1 cellular context compared by ENCODE assay signal in the genomic region with DNA sequence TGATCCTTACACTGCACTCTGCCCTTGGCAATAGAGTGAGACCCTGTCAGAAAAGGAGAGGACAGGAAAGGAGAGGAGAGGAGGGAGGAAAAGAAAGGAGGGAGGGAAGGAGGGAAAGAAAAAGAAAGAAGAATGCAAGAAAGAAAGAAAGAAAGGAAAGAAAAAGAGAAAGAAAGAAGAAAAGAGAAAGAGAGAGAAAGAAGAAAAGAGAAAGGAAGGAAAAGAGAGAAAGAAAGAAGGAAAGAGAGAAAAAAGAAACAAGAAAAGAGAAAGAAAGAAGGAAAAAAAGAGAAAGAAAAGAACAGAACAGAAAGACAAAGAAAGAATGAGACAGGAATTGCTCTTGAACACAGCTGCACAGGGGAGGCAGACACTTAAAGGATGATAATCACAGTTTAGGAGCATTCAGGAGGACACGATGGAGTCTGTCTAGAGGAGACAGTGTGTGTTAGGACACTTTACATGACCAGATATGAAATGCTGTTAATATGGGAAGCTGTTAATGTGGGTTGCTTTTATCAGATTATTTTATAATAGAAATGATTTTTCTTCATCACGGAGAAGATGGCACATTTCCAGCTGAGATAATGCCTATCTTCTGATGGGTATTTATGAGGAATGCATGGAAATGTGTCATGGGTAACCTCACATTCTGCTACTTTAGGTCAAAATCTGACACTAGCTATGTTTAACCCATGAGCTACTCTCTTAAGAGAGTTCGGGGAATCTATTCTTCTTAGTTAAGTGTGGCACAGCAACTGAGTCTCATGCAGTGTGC.
TF ChIP-seq lines count a peak whose summit lies in the region.

No MANE protein-coding gene starts in this region.

TF ChIP-seq in GM23338, 12 proteins besides CTCF, POLR2A, EP300 and RAD21 (continued from another document):
- TF ChIP-seq, protein P1, sequence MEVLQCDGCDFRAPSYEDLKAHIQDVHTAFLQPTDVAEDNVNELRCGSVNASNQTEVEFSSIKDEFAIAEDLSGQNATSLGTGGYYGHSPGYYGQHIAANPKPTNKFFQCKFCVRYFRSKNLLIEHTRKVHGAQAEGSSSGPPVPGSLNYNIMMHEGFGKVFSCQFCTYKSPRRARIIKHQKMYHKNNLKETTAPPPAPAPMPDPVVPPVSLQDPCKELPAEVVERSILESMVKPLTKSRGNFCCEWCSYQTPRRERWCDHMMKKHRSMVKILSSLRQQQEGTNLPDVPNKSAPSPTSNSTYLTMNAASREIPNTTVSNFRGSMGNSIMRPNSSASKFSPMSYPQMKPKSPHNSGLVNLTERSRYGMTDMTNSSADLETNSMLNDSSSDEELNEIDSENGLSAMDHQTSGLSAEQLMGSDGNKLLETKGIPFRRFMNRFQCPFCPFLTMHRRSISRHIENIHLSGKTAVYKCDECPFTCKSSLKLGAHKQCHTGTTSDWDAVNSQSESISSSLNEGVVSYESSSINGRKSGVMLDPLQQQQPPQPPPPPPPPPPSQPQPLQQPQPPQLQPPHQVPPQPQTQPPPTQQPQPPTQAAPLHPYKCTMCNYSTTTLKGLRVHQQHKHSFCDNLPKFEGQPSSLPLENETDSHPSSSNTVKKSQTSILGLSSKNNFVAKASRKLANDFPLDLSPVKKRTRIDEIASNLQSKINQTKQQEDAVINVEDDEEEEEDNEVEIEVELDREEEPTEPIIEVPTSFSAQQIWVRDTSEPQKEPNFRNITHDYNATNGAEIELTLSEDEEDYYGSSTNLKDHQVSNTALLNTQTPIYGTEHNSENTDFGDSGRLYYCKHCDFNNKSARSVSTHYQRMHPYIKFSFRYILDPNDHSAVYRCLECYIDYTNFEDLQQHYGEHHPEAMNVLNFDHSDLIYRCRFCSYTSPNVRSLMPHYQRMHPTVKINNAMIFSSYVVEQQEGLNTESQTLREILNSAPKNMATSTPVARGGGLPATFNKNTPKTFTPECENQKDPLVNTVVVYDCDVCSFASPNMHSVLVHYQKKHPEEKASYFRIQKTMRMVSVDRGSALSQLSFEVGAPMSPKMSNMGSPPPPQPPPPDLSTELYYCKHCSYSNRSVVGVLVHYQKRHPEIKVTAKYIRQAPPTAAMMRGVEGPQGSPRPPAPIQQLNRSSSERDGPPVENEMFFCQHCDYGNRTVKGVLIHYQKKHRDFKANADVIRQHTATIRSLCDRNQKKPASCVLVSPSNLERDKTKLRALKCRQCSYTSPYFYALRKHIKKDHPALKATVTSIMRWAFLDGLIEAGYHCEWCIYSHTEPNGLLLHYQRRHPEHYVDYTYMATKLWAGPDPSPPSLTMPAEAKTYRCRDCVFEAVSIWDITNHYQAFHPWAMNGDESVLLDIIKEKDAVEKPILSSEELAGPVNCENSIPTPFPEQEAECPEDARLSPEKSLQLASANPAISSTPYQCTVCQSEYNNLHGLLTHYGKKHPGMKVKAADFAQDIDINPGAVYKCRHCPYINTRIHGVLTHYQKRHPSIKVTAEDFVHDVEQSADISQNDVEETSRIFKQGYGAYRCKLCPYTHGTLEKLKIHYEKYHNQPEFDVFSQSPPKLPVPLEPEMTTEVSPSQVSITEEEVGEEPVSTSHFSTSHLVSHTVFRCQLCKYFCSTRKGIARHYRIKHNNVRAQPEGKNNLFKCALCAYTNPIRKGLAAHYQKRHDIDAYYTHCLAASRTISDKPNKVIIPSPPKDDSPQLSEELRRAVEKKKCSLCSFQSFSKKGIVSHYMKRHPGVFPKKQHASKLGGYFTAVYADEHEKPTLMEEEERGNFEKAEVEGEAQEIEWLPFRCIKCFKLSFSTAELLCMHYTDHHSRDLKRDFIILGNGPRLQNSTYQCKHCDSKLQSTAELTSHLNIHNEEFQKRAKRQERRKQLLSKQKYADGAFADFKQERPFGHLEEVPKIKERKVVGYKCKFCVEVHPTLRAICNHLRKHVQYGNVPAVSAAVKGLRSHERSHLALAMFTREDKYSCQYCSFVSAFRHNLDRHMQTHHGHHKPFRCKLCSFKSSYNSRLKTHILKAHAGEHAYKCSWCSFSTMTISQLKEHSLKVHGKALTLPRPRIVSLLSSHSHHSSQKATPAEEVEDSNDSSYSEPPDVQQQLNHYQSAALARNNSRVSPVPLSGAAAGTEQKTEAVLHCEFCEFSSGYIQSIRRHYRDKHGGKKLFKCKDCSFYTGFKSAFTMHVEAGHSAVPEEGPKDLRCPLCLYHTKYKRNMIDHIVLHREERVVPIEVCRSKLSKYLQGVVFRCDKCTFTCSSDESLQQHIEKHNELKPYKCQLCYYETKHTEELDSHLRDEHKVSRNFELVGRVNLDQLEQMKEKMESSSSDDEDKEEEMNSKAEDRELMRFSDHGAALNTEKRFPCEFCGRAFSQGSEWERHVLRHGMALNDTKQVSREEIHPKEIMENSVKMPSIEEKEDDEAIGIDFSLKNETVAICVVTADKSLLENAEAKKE (CRISPR knock-in tag; IDR thresholded peaks at IDR 0.05) = no peak
- no peak for TF ChIP-seq CREB1 (CRISPR knock-in tag; IDR thresholded peaks at IDR 0.05; ENCODE audit: low read depth)
- no peak for TF ChIP-seq EZH2phosphoT487 (IDR thresholded peaks at IDR 0.05; ENCODE audit: unreplicated experiment)
